ENCODE assay signal across 9 cellular contexts in genomic region chr5:6291961-6292360, GRCh38.
DNase-seq lines count a peak whose midpoint lies in the region; ATAC-seq and TF ChIP-seq lines count a peak whose summit lies in the region.
"Had no signal": no experiment of that assay in that cellular context is flagged by ENCODE, and none has a peak within 500 bp of the region (broad histone marks: within the 10 kb centered on the region; RNA-seq: fewer than 3 reads in every experiment).

No MANE protein-coding gene starts in this region.

- no peaks in the 10 kb centered on the region for H3K9me3 ChIP-seq in T-helper 17 cell (ENCODE audit: control insufficient read depth, low read length, poor library complexity, severe bottlenecking)

- no peak overlapping the region for H3K4me3 ChIP-seq in NB4 (ENCODE audit: low read depth, low read length)

- H3K27me3 Mint-ChIP-seq in activated CD4-positive, alpha-beta T cell treated with anti-CD3 and anti-CD28 coated beads for 36 hours = peaks cover 4% of the 10 kb centered on the region
- peaks cover 18% of the 10 kb centered on the region for H3K27me3 Mint-ChIP-seq in T-helper 17 cell
- H3K27me3 Mint-ChIP-seq in naive thymus-derived CD8-positive, alpha-beta T cell = peaks cover 0 to 2% (median 0%) of the 10 kb centered on the region in 5 donors

- POLR2A ChIA-PET in activated CD4-positive, alpha-beta T cell treated with anti-CD3 and anti-CD28 coated beads for 36 hours (lab: Charles Lee) = no interaction called here
- POLR2A ChIA-PET in naive thymus-derived CD8-positive, alpha-beta T cell (lab: Charles Lee) = no interaction called here

- H3K27ac Mint-ChIP-seq in activated CD4-positive, alpha-beta T cell treated with anti-CD3 and anti-CD28 coated beads for 36 hours = no peak overlapping the region
- peak overlapping the region; percentile 51 for H3K27ac Mint-ChIP-seq in T-helper 17 cell
- no peak overlapping the region for H3K27ac Mint-ChIP-seq in naive thymus-derived CD8-positive, alpha-beta T cell
- H3K27ac Mint-ChIP-seq: CD8-positive, alpha-beta memory T cell had no signal

- no peak overlapping the region for H3K4me3 Mint-ChIP-seq in activated CD4-positive, alpha-beta T cell treated with anti-CD3 and anti-CD28 coated beads for 36 hours
- no peak overlapping the region for H3K4me3 Mint-ChIP-seq in T-helper 17 cell
- no peak overlapping the region for H3K4me3 Mint-ChIP-seq in naive thymus-derived CD8-positive, alpha-beta T cell
- H3K4me3 Mint-ChIP-seq: CD8-positive, alpha-beta memory T cell had no signal

- no peak for TF ChIP-seq POLR2A in NB4 (IDR thresholded peaks at IDR 0.05; ENCODE audit: extremely low read depth, insufficient read length)

- peak; percentile 24 for DNase-seq in activated CD4-positive, alpha-beta T cell treated with anti-CD3 and anti-CD28 coated beads for 36 hours
- DNase-seq in activated CD4-positive, alpha-beta T cell treated with anti-CD3 and anti-CD28 coated beads, Interleukin-2, amount 50 U/mL, for 1 hour = no peak
- DNase-seq in NB4 (ENCODE audit: low read depth) (peak; percentile 31), T-helper 17 cell (no peak)
- DNase-seq in naive thymus-derived CD8-positive, alpha-beta T cell = peak in 6 of 10 donors; percentile 2 to 42 (median 16)
- no peak for DNase-seq in activated T-cell treated with anti-CD3 and anti-CD28 coated beads, Interleukin-2, amount 50 U/mL, for 1 hour

- intact Hi-C loops in activated CD4-positive, alpha-beta T cell treated with anti-CD3 and anti-CD28 coated beads for 36 hours (cut with DNase I, micrococcal nuclease) = loop anchor here in 1 of 2 experiments (1.0 kb wide), 1 partner anchor 285 kb away; no protein-coding TSS in a partner anchor

- ATAC-seq in activated CD4-positive, alpha-beta T cell treated with anti-CD3 and anti-CD28 coated beads for 36 hours = peak; percentile 36
- ATAC-seq in T-helper 17 cell = peak; percentile 25
- ATAC-seq in naive thymus-derived CD8-positive, alpha-beta T cell = peak; percentile 39 to 56
- ATAC-seq in HG03139 (IDR thresholded peaks at IDR 0.05; ENCODE audit: unreplicated experiment) = no peak
- no peak for ATAC-seq in GM18909 (IDR thresholded peaks at IDR 0.05; ENCODE audit: poor library complexity, unreplicated experiment)

- H3K4me1 Mint-ChIP-seq in activated CD4-positive, alpha-beta T cell treated with anti-CD3 and anti-CD28 coated beads for 36 hours = no peaks in the 10 kb centered on the region
- H3K4me1 Mint-ChIP-seq in T-helper 17 cell = peaks cover 4% of the 10 kb centered on the region
- peaks cover 0 to 2% (median 0%) of the 10 kb centered on the region in 4 donors for H3K4me1 Mint-ChIP-seq in naive thymus-derived CD8-positive, alpha-beta T cell
- H3K4me1 Mint-ChIP-seq: CD8-positive, alpha-beta memory T cell had no signal

- peak; percentile 21 for TF ChIP-seq CTCF in NB4 (IDR thresholded peaks at IDR 0.05; ENCODE audit: low read depth, low read length)

- H3K36me3 Mint-ChIP-seq in activated CD4-positive, alpha-beta T cell treated with anti-CD3 and anti-CD28 coated beads for 36 hours (ENCODE audit: low read depth) = no peaks in the 10 kb centered on the region
- H3K36me3 Mint-ChIP-seq in T-helper 17 cell (ENCODE audit: low read depth) = no peaks in the 10 kb centered on the region
- no peaks in the 10 kb centered on the region for H3K36me3 Mint-ChIP-seq in naive thymus-derived CD8-positive, alpha-beta T cell
- H3K36me3 Mint-ChIP-seq: CD8-positive, alpha-beta memory T cell had no signal

- CTCF ChIA-PET in activated CD4-positive, alpha-beta T cell treated with anti-CD3 and anti-CD28 coated beads for 36 hours (lab: Charles Lee) = no interaction called here

- peaks cover 2% of the 10 kb centered on the region for H3K9me3 Mint-ChIP-seq in activated CD4-positive, alpha-beta T cell treated with anti-CD3 and anti-CD28 coated beads for 36 hours (ENCODE audit: low read depth)
- H3K9me3 Mint-ChIP-seq in naive thymus-derived CD8-positive, alpha-beta T cell = peaks cover 0 to 8% (median 0%) of the 10 kb centered on the region in 9 donors

Comparison
In these comparisons a context has a peak if more than half of its experiments do, and no peak if none do; other contexts are left out.
1. DNase-seq: peak in activated CD4-positive, alpha-beta T cell treated with anti-CD3 and anti-CD28 coated beads for 36 hours (single experiment), NB4 (single experiment) and naive thymus-derived CD8-positive, alpha-beta T cell (6 of 10); none in activated CD4-positive, alpha-beta T cell treated with anti-CD3 and anti-CD28 coated beads, Interleukin-2, amount 50 U/mL, for 1 hour (single experiment), T-helper 17 cell (0 of 3) and activated T-cell treated with anti-CD3 and anti-CD28 coated beads, Interleukin-2, amount 50 U/mL, for 1 hour (single experiment).
2. ATAC-seq: peak in activated CD4-positive, alpha-beta T cell treated with anti-CD3 and anti-CD28 coated beads for 36 hours (single experiment), T-helper 17 cell (single experiment) and naive thymus-derived CD8-positive, alpha-beta T cell (2 of 2); none in HG03139 (single experiment) and GM18909 (single experiment).